ENCODE assay signal across 1 cellular context in the genomic region with DNA sequence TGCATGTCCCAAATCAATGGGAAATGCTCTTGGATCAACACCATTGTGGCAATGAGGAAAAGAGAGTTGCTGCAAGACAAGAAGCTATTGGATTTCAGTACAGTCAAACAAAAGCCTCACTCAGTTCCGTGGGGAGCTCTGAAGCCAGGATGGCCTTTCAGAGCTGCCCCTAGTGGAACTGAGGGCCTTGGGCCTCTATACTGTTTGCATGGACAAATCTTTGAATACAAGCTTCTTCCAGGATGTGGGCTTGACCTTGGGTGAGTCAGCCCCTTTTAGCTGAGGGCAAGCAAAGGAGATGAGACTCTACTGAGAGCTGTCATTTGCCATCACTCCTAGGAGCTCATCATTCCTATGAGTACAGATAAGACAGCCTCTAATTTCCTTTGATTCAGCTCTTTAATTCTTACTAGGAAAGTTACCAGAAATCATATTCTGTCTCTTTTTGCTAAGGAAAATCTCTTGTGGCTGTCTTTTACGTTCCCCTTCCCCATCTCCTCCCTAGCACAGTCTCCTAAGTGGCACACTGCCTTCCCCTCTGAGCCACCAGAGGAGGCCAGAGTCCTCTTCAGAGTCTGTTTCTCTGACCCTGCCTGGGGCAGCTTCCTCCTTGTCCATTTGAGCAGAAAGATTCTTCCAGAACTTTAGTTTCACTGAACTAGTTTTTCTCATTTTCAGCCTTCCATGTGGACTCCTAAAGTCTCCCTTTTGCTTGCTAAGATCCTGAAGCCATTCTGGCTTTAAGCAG.
TF ChIP-seq lines count a peak whose summit lies in the region.

No MANE protein-coding gene starts in this region.

TF ChIP-seq in HepG2, 621 proteins besides CTCF, POLR2A, EP300 and RAD21 (continued from another document):
- no peak for TF ChIP-seq GMEB1 (CRISPR knock-in tag; IDR thresholded peaks at IDR 0.05; ENCODE audit: borderline replicate concordance)
- no peak for TF ChIP-seq HNRNPLL (IDR thresholded peaks at IDR 0.05; ENCODE audit: low read depth, low read length, poor library complexity, severe bottlenecking)
- TF ChIP-seq CENPX (CRISPR knock-in tag; IDR thresholded peaks at IDR 0.05) = no peak
- no peak for TF ChIP-seq NFATC3 (CRISPR knock-in tag; IDR thresholded peaks at IDR 0.05)
- peak; percentile 53; the same call in 1 of the 2 replicates for TF ChIP-seq SMC3 (IDR thresholded peaks at IDR 0.05; ENCODE audit: low read length)
TF ChIP-seq in HepG2: peak in this region for 2.
